ENCODE assay signal across 36 cellular contexts in genomic region chr6:150182460-150183078, GRCh38. TPM values are rescaled to one million over a fixed set of nuclear protein-coding genes. Genes with fewer than 3 reads are reported as not detected.
"Had no signal": no experiment of that assay in that cellular context is flagged by ENCODE, and none has a peak within 500 bp of the region (broad histone marks: within the 10 kb centered on the region; RNA-seq: fewer than 3 reads in every experiment).

No MANE protein-coding gene starts in this region.

- ATAC-seq: activated CD4-positive, alpha-beta T cell treated with anti-CD3 and anti-CD28 coated beads for 36 hours; activated CD4-positive, CD25-positive, alpha-beta regulatory T cell treated with anti-CD3 and anti-CD28 coated beads, Interleukin-2, amount 50 U/mL, for 24 hours; activated CD8-positive, alpha-beta T cell treated with anti-CD3 and anti-CD28 coated beads, Interleukin-2, amount 10 ng/mL, durations not matched to agents 7 days and 5 days; Panc1; WTC11 had no signal

- H3K4me3 ChIP-seq: ascending aorta, cardiac muscle cell, SJSA1 had no signal

- H3K4me1 ChIP-seq: ascending aorta had no signal

- H3K9me3 Mint-ChIP-seq: activated CD4-positive, alpha-beta T cell treated with anti-CD3 and anti-CD28 coated beads, Interleukin-2, amount 10 ng/mL, durations not matched to agents 7 days and 5 days; activated naive CD8-positive, alpha-beta T cell treated with anti-CD3 and anti-CD28 coated beads for 36 hours; activated T-cell treated with anti-CD3 and anti-CD28 coated beads, Interleukin-2, amount 50 U/mL, for 24 hours; activated T-helper 1 cell treated with anti-CD3 and anti-CD28 coated beads, Interleukin-12 subunit alpha, Interleukin-12 subunit beta, Interleukin-2, Interleukin-4 antibody, amounts not matched to agents 30 ng/mL and 10 ng/mL and 1 ng/mL, durations not matched to agents 14 hours and 24 hours and 36 hours; central memory CD8-positive, alpha-beta T cell; T-helper 1 cell treated with Interleukin-12 subunit alpha and Interleukin-12 subunit beta and Interleukin-4 antibody, amounts not matched to agents 30 μg/mL and 1 μg/mL, for 36 hours; T-helper 2 cell treated with Interferon-gamma antibody and Interleukin-4, amounts not matched to agents 5 μg/mL and 100 μg/mL, for 36 hours had no signal

- H3K9me3 ChIP-seq: ascending aorta, SJSA1, SK-N-SH had no signal

- DNase-seq: activated CD4-positive, alpha-beta T cell treated with anti-CD3 and anti-CD28 coated beads for 36 hours; activated CD4-positive, alpha-beta T cell treated with anti-CD3 and anti-CD28 coated beads, Interleukin-2, amount 10 ng/mL, durations not matched to agents 7 days and 5 days; activated CD4-positive, alpha-beta T cell treated with anti-CD3 and anti-CD28 coated beads, Interleukin-2, amount 50 U/mL, for 48 hours; activated CD8-positive, alpha-beta T cell treated with anti-CD3 and anti-CD28 coated beads, Interleukin-2, amount 10 ng/mL, durations not matched to agents 7 days and 5 days; activated naive CD4-positive, alpha-beta T cell; activated naive CD4-positive, alpha-beta T cell treated with anti-CD3 and anti-CD28 coated beads, Interleukin-2, amount 50 U/mL, for 16 hours; activated naive CD8-positive, alpha-beta T cell treated with anti-CD3 and anti-CD28 coated beads for 36 hours; activated T-cell treated with anti-CD3 and anti-CD28 coated beads, Interleukin-2, amount 50 U/mL, for 24 hours; amniotic stem cell; NCI-H1092 treated with DMSO at 0.1 percent for 48 hours; NCI-H1417; NCI-H146; NCI-H187; NCI-H2029 treated with DMSO at 0.1 percent for 48 hours; NCI-H2107; NCI-H2171; NCI-H510A; NCI-H526; NCI-H748 treated with DMSO at 0.1 percent for 48 hours; NK-92 treated with Interleukin-12 subunit alpha and Interleukin-12 subunit beta, amount 100 ng/mL, for 24 hours; SHP77 treated with DMSO at 0.1 percent for 48 hours; SK-N-SH had no signal

- H3K27ac Mint-ChIP-seq: activated CD4-positive, alpha-beta T cell treated with anti-CD3 and anti-CD28 coated beads for 36 hours; activated CD4-positive, alpha-beta T cell treated with anti-CD3 and anti-CD28 coated beads, Interleukin-2, amount 10 ng/mL, durations not matched to agents 7 days and 5 days; activated CD8-positive, alpha-beta T cell treated with anti-CD3 and anti-CD28 coated beads, Interleukin-2, amount 10 ng/mL, durations not matched to agents 7 days and 5 days; activated naive CD8-positive, alpha-beta T cell treated with anti-CD3 and anti-CD28 coated beads for 36 hours; activated T-cell treated with anti-CD3 and anti-CD28 coated beads, Interleukin-2, amount 50 U/mL, for 24 hours; activated T-helper 1 cell treated with anti-CD3 and anti-CD28 coated beads, Interleukin-12 subunit alpha, Interleukin-12 subunit beta, Interleukin-2, Interleukin-4 antibody, amounts not matched to agents 30 ng/mL and 10 ng/mL and 1 ng/mL, durations not matched to agents 14 hours and 24 hours and 36 hours; T-helper 1 cell treated with Interleukin-12 subunit alpha and Interleukin-12 subunit beta and Interleukin-4 antibody, amounts not matched to agents 30 μg/mL and 1 μg/mL, for 36 hours; T-helper 2 cell treated with Interferon-gamma antibody and Interleukin-4, amounts not matched to agents 5 μg/mL and 100 μg/mL, for 36 hours; WTC11 had no signal

- H3K4me2 ChIP-seq: KMS-11, SK-N-SH had no signal

- H3K9ac ChIP-seq: KMS-11, SK-N-SH had no signal

- H3K27ac ChIP-seq: ascending aorta, KMS-11, SJSA1 had no signal

- H3K27me3 ChIP-seq: ascending aorta, cardiac muscle cell, SJSA1 had no signal

- H3K36me3 Mint-ChIP-seq: activated naive CD8-positive, alpha-beta T cell treated with anti-CD3 and anti-CD28 coated beads for 36 hours; WTC11 had no signal

- H3K4me1 Mint-ChIP-seq: activated CD4-positive, alpha-beta T cell treated with anti-CD3 and anti-CD28 coated beads for 36 hours; activated CD4-positive, alpha-beta T cell treated with anti-CD3 and anti-CD28 coated beads, Interleukin-2, amount 10 ng/mL, durations not matched to agents 7 days and 5 days; WTC11 had no signal

- H3K27me3 Mint-ChIP-seq: central memory CD8-positive, alpha-beta T cell had no signal

- H3K36me3 ChIP-seq: ascending aorta, cardiac muscle cell, SJSA1 had no signal

- H3K4me3 Mint-ChIP-seq: activated CD4-positive, alpha-beta T cell treated with anti-CD3 and anti-CD28 coated beads for 36 hours; activated CD4-positive, alpha-beta T cell treated with anti-CD3 and anti-CD28 coated beads, Interleukin-2, amount 10 ng/mL, durations not matched to agents 7 days and 5 days; activated CD8-positive, alpha-beta T cell treated with anti-CD3 and anti-CD28 coated beads, Interleukin-2, amount 10 ng/mL, durations not matched to agents 7 days and 5 days; activated naive CD8-positive, alpha-beta T cell treated with anti-CD3 and anti-CD28 coated beads for 36 hours; activated T-cell treated with anti-CD3 and anti-CD28 coated beads, Interleukin-2, amount 50 U/mL, for 24 hours; activated T-helper 1 cell treated with anti-CD3 and anti-CD28 coated beads, Interleukin-12 subunit alpha, Interleukin-12 subunit beta, Interleukin-2, Interleukin-4 antibody, amounts not matched to agents 30 ng/mL and 10 ng/mL and 1 ng/mL, durations not matched to agents 14 hours and 24 hours and 36 hours; central memory CD8-positive, alpha-beta T cell; T-helper 1 cell treated with Interleukin-12 subunit alpha and Interleukin-12 subunit beta and Interleukin-4 antibody, amounts not matched to agents 30 μg/mL and 1 μg/mL, for 36 hours; T-helper 2 cell treated with Interferon-gamma antibody and Interleukin-4, amounts not matched to agents 5 μg/mL and 100 μg/mL, for 36 hours; WTC11 had no signal

RNA-seq across cellular contexts. Expression of gene PPP1R14C, which starts 39.7 kb away (rescaled TPM):
- total RNA-seq: activated CD4-positive, alpha-beta T cell treated with anti-CD3 and anti-CD28 coated beads, Interleukin-2, amount 10 ng/mL, durations not matched to agents 7 days and 5 days; activated CD8-positive, alpha-beta T cell treated with anti-CD3 and anti-CD28 coated beads, Interleukin-2, amount 10 ng/mL, durations not matched to agents 7 days and 5 days; activated T-helper 1 cell treated with anti-CD3 and anti-CD28 coated beads, Interleukin-12 subunit alpha, Interleukin-12 subunit beta, Interleukin-2, Interleukin-4 antibody, amounts not matched to agents 30 ng/mL and 10 ng/mL and 1 ng/mL, durations not matched to agents 14 hours and 24 hours and 36 hours; ascending aorta; LHCN-M2; M059J; RPMI7951; SJSA1 had no signal
- polyA plus RNA-seq: SK-N-SH had no signal
